In genomic region chr12:82781288-82782078, GRCh38 we compare ENCODE assay signal across 1 cellular context.
TF ChIP-seq lines count a peak whose summit lies in the region.

No MANE protein-coding gene starts in this region.

TF ChIP-seq in GM23338, 12 proteins besides CTCF, POLR2A, EP300 and RAD21 (continued from another document):
- TF ChIP-seq REST (IDR thresholded peaks at IDR 0.05; ENCODE audit: unreplicated experiment): no peak
